16 cellular contexts compared by ENCODE assay signal in genomic region chr17:56851008-56851407, GRCh38.
"Had no signal": no experiment of that assay in that cellular context is flagged by ENCODE, and none has a peak within 500 bp of the region (broad histone marks: within the 10 kb centered on the region; RNA-seq: fewer than 3 reads in every experiment).

No MANE protein-coding gene starts in this region.

- H3K4me3 Mint-ChIP-seq: activated CD8-positive, alpha-beta memory T cell treated with anti-CD3 and anti-CD28 coated beads, Interleukin-2, amount 10 ng/mL, durations not matched to agents 7 days and 5 days; neural progenitor cell had no signal

- H3K4me1 Mint-ChIP-seq: activated CD8-positive, alpha-beta memory T cell treated with anti-CD3 and anti-CD28 coated beads, Interleukin-2, amount 10 ng/mL, durations not matched to agents 7 days and 5 days; neural progenitor cell had no signal

- ATAC-seq: activated CD8-positive, alpha-beta memory T cell treated with anti-CD3 and anti-CD28 coated beads, Interleukin-2, amount 10 ng/mL, durations not matched to agents 7 days and 5 days; left lung; stimulated activated naive CD8-positive, alpha-beta T cell treated with anti-CD3 and anti-CD28 coated beads, Interleukin-15, Interleukin-2, amounts not matched to agents 100 U/mL and 50 U/mL, for 24 hours had no signal

- H3K27ac Mint-ChIP-seq: activated CD8-positive, alpha-beta memory T cell treated with anti-CD3 and anti-CD28 coated beads, Interleukin-2, amount 10 ng/mL, durations not matched to agents 7 days and 5 days; neural progenitor cell had no signal

- H3K27me3 Mint-ChIP-seq: activated CD8-positive, alpha-beta memory T cell treated with anti-CD3 and anti-CD28 coated beads, Interleukin-2, amount 10 ng/mL, durations not matched to agents 7 days and 5 days had no signal

- H3K9me3 Mint-ChIP-seq: neural progenitor cell had no signal

- DNase-seq: activated CD4-positive, alpha-beta T cell treated with anti-CD3 and anti-CD28 coated beads, Interleukin-2, amount 50 U/mL, for 1 hour; activated CD4-positive, CD25-positive, alpha-beta regulatory T cell; activated CD8-positive, alpha-beta memory T cell treated with anti-CD3 and anti-CD28 coated beads, Interleukin-2, amount 10 ng/mL, durations not matched to agents 7 days and 5 days; activated gamma-delta T cell treated with Interleukin-2 at 50 U/mL for 16 hours; activated T-cell treated with anti-CD3 and anti-CD28 coated beads, Interleukin-2, amount 50 U/mL, for 48 hours; adrenal gland; foreskin melanocyte; heart right ventricle; left lung; ovary; stimulated activated CD4-positive, alpha-beta T cell treated with anti-CD3 and anti-CD28 coated beads, Interleukin-2, amount 100 ng/mL, for 48 hours; stimulated activated CD8-positive, alpha-beta memory T cell treated with anti-CD3 and anti-CD28 coated beads, Interleukin-4, amount 100 ng/mL, for 48 hours; stimulated activated naive CD8-positive, alpha-beta T cell treated with anti-CD3 and anti-CD28 coated beads, Interleukin-15, Interleukin-2, amounts not matched to agents 100 U/mL and 50 U/mL, for 24 hours; T-helper 2 cell; upper lobe of left lung had no signal
